ENCODE assay signal across 7 cellular contexts in the genomic region with DNA sequence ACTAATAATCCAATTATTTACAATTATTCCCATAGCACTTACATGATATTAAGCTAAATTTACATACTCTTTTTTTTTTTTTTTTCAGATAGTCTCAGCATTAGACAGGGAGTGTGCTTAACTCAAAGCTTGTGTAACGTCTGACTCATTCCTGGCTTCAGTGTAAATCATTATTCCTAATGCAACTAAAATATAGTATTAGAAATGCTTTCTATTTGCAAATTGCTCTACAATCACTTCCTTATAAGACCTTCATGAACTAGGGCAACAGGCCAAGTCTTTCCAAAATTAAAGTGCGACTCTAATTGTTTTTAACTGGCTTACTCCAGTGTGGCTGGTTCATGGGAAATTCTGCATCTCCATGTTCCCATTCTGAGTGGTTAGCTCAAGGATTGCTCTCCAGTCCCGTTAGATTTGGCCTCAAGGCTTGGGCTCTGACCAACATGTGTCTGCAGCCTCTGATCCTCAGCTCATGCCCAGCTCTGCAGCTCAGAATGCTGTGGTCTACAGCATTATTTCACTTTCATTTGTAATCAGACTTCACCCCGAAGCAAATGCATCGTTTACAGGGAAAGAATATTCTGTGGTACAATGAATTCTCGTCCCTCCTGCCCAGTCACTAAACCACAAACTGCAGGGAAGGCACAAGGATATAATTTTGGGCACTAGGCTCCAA.
DNase-seq lines count a peak whose midpoint lies in the region; ATAC-seq and TF ChIP-seq lines count a peak whose summit lies in the region.

No MANE protein-coding gene starts in this region.

- no peak overlapping the region for H3K4me3 Mint-ChIP-seq in GM23338
- H3K4me3 Mint-ChIP-seq in activated T-helper 2 cell treated with anti-CD3 and anti-CD28 coated beads, Interferon-gamma antibody, Interleukin-2, Interleukin-4, amounts not matched to agents 10 μg/mL and 5 μg/mL and 100 μg/mL, durations not matched to agents 14 hours and 24 hours and 36 hours (ENCODE audit: low read depth), result no peak overlapping the region

- H3K79me2 ChIP-seq in GM23338 (replicated peaks; ENCODE audit: insufficient read depth), result no peaks in the 10 kb centered on the region

- no peaks in the 10 kb centered on the region for H3K9me3 Mint-ChIP-seq in GM23338
- H3K9me3 Mint-ChIP-seq in activated T-helper 2 cell treated with anti-CD3 and anti-CD28 coated beads, Interferon-gamma antibody, Interleukin-2, Interleukin-4, amounts not matched to agents 10 μg/mL and 5 μg/mL and 100 μg/mL, durations not matched to agents 14 hours and 24 hours and 36 hours, result no peaks in the 10 kb centered on the region

- H3K4me2 ChIP-seq in GM23338, result no peak overlapping the region

- DNase-seq in coronary artery (ENCODE audit: low spot score) (no peak), upper lobe of right lung (no peak), NOMO-1 (lab: John Stamatoyannopoulos, UW; ENCODE audit: unreplicated experiment in 2 of 2) (no peak), GM23338 (ENCODE audit: low spot score) (no peak)
- DNase-seq in activated T-helper 2 cell treated with anti-CD3 and anti-CD28 coated beads, Interferon-gamma antibody, Interleukin-2, Interleukin-4, amounts not matched to agents 10 μg/mL and 5 μg/mL and 100 μg/mL, durations not matched to agents 14 hours and 24 hours and 36 hours (ENCODE audit: low spot score), result no peak

- no peaks in the 10 kb centered on the region for H3K4me1 Mint-ChIP-seq in GM23338
- H3K4me1 Mint-ChIP-seq in activated T-helper 2 cell treated with anti-CD3 and anti-CD28 coated beads, Interferon-gamma antibody, Interleukin-2, Interleukin-4, amounts not matched to agents 10 μg/mL and 5 μg/mL and 100 μg/mL, durations not matched to agents 14 hours and 24 hours and 36 hours (ENCODE audit: low read depth), result no peaks in the 10 kb centered on the region

- H3K27me3 ChIP-seq in upper lobe of right lung (no peaks in the 10 kb centered on the region), GM23338 (ENCODE audit: insufficient read depth) (no peaks in the 10 kb centered on the region)

- H3K27ac ChIP-seq in coronary artery, result peak overlapping the region in 1 of 2 donors; percentile 61
- H3K27ac ChIP-seq in upper lobe of right lung, result no peak overlapping the region
- no peak overlapping the region for H3K27ac ChIP-seq in GM23338 (ENCODE audit: low read depth)

- H3K27ac Mint-ChIP-seq in GM23338, result no peak overlapping the region
- H3K27ac Mint-ChIP-seq in activated T-helper 2 cell treated with anti-CD3 and anti-CD28 coated beads, Interferon-gamma antibody, Interleukin-2, Interleukin-4, amounts not matched to agents 10 μg/mL and 5 μg/mL and 100 μg/mL, durations not matched to agents 14 hours and 24 hours and 36 hours, result no peak overlapping the region

- no peaks in the 10 kb centered on the region for H3K36me3 Mint-ChIP-seq in GM23338 (ENCODE audit: low read depth)
- H3K36me3 Mint-ChIP-seq in activated T-helper 2 cell treated with anti-CD3 and anti-CD28 coated beads, Interferon-gamma antibody, Interleukin-2, Interleukin-4, amounts not matched to agents 10 μg/mL and 5 μg/mL and 100 μg/mL, durations not matched to agents 14 hours and 24 hours and 36 hours (ENCODE audit: low read depth), result no peaks in the 10 kb centered on the region

- H3K36me3 ChIP-seq in upper lobe of right lung, result no peaks in the 10 kb centered on the region
- H3K36me3 ChIP-seq in GM23338 (ENCODE audit: insufficient read depth), result no peaks in the 10 kb centered on the region

- intact Hi-C loops in upper lobe of right lung (cut with DNase I), result no loop called here
- intact Hi-C loops in activated T-helper 2 cell treated with anti-CD3 and anti-CD28 coated beads, Interferon-gamma antibody, Interleukin-2, Interleukin-4, amounts not matched to agents 10 μg/mL and 5 μg/mL and 100 μg/mL, durations not matched to agents 14 hours and 24 hours and 36 hours (cut with micrococcal nuclease), result no loop called here

- no peaks in the 10 kb centered on the region for H3K9me2 ChIP-seq in GM23338 (ENCODE audit: insufficient read depth)

- H2AFZ ChIP-seq in GM23338, result no peak overlapping the region

- no peaks in the 10 kb centered on the region for H3F3A ChIP-seq in GM23338 (replicated peaks; ENCODE audit: low read depth)

- H3K4me3 ChIP-seq in coronary artery (peak overlapping the region; percentile 42), upper lobe of right lung (no peak overlapping the region), GM23338 (no peak overlapping the region)

- H3K27me3 Mint-ChIP-seq in GM23338 (ENCODE audit: insufficient read depth, low read depth, poor library complexity), result peaks cover 3% of the 10 kb centered on the region
- H3K27me3 Mint-ChIP-seq in activated T-helper 2 cell treated with anti-CD3 and anti-CD28 coated beads, Interferon-gamma antibody, Interleukin-2, Interleukin-4, amounts not matched to agents 10 μg/mL and 5 μg/mL and 100 μg/mL, durations not matched to agents 14 hours and 24 hours and 36 hours (ENCODE audit: low read depth), result peaks cover 3% of the 10 kb centered on the region

- ATAC-seq in GM19351 (IDR thresholded peaks at IDR 0.05; ENCODE audit: unreplicated experiment) (peak; percentile 89), HG03139 (IDR thresholded peaks at IDR 0.05; ENCODE audit: unreplicated experiment) (peak; percentile 68), upper lobe of right lung (peak; percentile 16), GM23338 (no peak)

- no peaks in the 10 kb centered on the region for H4K20me1 ChIP-seq in GM23338 (replicated peaks; ENCODE audit: insufficient read depth)

- H3K4me1 ChIP-seq in upper lobe of right lung (peaks cover 10% of the 10 kb centered on the region), GM23338 (ENCODE audit: insufficient read depth) (no peaks in the 10 kb centered on the region)

- no peak for TF ChIP-seq CTCF in coronary artery (IDR thresholded peaks at IDR 0.05)
- no peak for TF ChIP-seq CTCF in upper lobe of right lung (IDR thresholded peaks at IDR 0.05)
- no peak for TF ChIP-seq CTCF in GM23338 (conservative IDR thresholded peaks at IDR 0.05; ENCODE audit: low read depth in 2 of 2)

- H3K9me3 ChIP-seq in upper lobe of right lung, result no peaks in the 10 kb centered on the region

TF ChIP-seq in GM23338, 12 proteins besides CTCF, POLR2A, EP300 and RAD21 (continues in another document):
- TF ChIP-seq ZNF114 (CRISPR knock-in tag; IDR thresholded peaks at IDR 0.05) (no peak), CREB1 (CRISPR knock-in tag; IDR thresholded peaks at IDR 0.05; ENCODE audit: low read depth) (no peak)
- TF ChIP-seq, protein P1, sequence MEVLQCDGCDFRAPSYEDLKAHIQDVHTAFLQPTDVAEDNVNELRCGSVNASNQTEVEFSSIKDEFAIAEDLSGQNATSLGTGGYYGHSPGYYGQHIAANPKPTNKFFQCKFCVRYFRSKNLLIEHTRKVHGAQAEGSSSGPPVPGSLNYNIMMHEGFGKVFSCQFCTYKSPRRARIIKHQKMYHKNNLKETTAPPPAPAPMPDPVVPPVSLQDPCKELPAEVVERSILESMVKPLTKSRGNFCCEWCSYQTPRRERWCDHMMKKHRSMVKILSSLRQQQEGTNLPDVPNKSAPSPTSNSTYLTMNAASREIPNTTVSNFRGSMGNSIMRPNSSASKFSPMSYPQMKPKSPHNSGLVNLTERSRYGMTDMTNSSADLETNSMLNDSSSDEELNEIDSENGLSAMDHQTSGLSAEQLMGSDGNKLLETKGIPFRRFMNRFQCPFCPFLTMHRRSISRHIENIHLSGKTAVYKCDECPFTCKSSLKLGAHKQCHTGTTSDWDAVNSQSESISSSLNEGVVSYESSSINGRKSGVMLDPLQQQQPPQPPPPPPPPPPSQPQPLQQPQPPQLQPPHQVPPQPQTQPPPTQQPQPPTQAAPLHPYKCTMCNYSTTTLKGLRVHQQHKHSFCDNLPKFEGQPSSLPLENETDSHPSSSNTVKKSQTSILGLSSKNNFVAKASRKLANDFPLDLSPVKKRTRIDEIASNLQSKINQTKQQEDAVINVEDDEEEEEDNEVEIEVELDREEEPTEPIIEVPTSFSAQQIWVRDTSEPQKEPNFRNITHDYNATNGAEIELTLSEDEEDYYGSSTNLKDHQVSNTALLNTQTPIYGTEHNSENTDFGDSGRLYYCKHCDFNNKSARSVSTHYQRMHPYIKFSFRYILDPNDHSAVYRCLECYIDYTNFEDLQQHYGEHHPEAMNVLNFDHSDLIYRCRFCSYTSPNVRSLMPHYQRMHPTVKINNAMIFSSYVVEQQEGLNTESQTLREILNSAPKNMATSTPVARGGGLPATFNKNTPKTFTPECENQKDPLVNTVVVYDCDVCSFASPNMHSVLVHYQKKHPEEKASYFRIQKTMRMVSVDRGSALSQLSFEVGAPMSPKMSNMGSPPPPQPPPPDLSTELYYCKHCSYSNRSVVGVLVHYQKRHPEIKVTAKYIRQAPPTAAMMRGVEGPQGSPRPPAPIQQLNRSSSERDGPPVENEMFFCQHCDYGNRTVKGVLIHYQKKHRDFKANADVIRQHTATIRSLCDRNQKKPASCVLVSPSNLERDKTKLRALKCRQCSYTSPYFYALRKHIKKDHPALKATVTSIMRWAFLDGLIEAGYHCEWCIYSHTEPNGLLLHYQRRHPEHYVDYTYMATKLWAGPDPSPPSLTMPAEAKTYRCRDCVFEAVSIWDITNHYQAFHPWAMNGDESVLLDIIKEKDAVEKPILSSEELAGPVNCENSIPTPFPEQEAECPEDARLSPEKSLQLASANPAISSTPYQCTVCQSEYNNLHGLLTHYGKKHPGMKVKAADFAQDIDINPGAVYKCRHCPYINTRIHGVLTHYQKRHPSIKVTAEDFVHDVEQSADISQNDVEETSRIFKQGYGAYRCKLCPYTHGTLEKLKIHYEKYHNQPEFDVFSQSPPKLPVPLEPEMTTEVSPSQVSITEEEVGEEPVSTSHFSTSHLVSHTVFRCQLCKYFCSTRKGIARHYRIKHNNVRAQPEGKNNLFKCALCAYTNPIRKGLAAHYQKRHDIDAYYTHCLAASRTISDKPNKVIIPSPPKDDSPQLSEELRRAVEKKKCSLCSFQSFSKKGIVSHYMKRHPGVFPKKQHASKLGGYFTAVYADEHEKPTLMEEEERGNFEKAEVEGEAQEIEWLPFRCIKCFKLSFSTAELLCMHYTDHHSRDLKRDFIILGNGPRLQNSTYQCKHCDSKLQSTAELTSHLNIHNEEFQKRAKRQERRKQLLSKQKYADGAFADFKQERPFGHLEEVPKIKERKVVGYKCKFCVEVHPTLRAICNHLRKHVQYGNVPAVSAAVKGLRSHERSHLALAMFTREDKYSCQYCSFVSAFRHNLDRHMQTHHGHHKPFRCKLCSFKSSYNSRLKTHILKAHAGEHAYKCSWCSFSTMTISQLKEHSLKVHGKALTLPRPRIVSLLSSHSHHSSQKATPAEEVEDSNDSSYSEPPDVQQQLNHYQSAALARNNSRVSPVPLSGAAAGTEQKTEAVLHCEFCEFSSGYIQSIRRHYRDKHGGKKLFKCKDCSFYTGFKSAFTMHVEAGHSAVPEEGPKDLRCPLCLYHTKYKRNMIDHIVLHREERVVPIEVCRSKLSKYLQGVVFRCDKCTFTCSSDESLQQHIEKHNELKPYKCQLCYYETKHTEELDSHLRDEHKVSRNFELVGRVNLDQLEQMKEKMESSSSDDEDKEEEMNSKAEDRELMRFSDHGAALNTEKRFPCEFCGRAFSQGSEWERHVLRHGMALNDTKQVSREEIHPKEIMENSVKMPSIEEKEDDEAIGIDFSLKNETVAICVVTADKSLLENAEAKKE (CRISPR knock-in tag; IDR thresholded peaks at IDR 0.05), result no peak
